In genomic region chr7:53252539-53252938, GRCh38 we compare ENCODE assay signal across 3 cellular contexts.
"Had no signal": no experiment of that assay in that cellular context is flagged by ENCODE, and none has a peak within 500 bp of the region (broad histone marks: within the 10 kb centered on the region; RNA-seq: fewer than 3 reads in every experiment).

No MANE protein-coding gene starts in this region.

- DNase-seq: GDM1, GF-D8 had no signal

- ATAC-seq: GM12878 had no signal

- H3K4me3 ChIP-seq: GM12878 had no signal
